In the genomic region with DNA sequence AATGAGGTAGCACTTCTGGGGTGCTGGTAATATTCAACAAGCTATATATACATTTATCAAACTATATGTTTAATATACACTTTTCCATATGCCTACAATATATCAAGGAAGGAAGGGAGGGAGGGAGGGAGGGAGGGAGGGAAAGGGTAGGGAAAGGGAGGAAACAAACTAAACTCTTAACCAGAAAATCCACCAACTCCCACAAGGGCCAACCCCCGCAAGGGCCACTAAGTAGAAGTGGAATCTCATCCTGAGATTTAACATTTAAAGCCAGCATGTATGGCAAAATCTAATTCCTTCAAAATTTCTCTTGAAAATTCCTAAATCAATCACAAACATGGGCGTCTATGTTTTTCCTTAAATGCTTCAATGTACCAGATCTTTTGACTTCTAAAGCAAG, we compare ENCODE assay signal across 8 cellular contexts.
"Had no signal": no experiment of that assay in that cellular context is flagged by ENCODE, and none has a peak within 500 bp of the region (broad histone marks: within the 10 kb centered on the region; RNA-seq: fewer than 3 reads in every experiment).

No MANE protein-coding gene starts in this region.

- ATAC-seq: GM12878 had no signal

- FAIRE-seq: G401.6, GM12878, GM12891, GM12892, GM18507, GM19239 had no signal

- H3K4me3 ChIP-seq: GM12878 had no signal

- DNase-seq: GDM1, GF-D8 had no signal
